8 cellular contexts compared by ENCODE assay signal in the genomic region with DNA sequence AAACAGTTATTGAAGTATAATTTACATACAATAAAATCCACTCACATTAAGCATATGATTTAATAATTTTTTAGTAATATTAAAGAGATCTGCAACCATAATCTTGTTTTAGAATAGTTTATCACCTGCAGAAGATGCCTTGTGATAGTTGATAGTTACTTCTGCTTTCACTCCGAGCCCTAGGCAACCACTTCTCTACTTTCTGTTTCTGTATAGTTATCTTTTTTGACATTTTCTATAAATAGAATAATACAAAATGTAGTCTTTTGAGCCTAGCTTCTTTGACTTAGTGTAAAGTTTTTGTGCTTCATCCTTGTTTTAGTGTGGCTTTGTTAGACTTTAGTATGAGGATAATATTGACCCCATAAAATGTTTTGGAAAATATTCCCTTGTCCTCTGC.
DNase-seq lines count a peak whose midpoint lies in the region; ATAC-seq and TF ChIP-seq lines count a peak whose summit lies in the region.

No MANE protein-coding gene starts in this region.

- no peaks in the 10 kb centered on the region for H3K4me1 ChIP-seq in osteoblast (ENCODE audit: insufficient read depth, low read length)

- peaks cover 7% of the 10 kb centered on the region for H3K4me1 Mint-ChIP-seq in activated CD8-positive, alpha-beta T cell treated with anti-CD3 and anti-CD28 coated beads, Interleukin-2, amount 10 ng/mL, durations not matched to agents 7 days and 5 days (ENCODE audit: low read depth)

- peaks cover 1% of the 10 kb centered on the region for H3K9me3 ChIP-seq in osteoblast (ENCODE audit: low read depth, low read length)

- H3K9me3 Mint-ChIP-seq in activated CD8-positive, alpha-beta T cell treated with anti-CD3 and anti-CD28 coated beads, Interleukin-2, amount 10 ng/mL, durations not matched to agents 7 days and 5 days (ENCODE audit: insufficient read depth) = peaks cover 17% of the 10 kb centered on the region

- H3K27me3 Mint-ChIP-seq in activated CD8-positive, alpha-beta T cell treated with anti-CD3 and anti-CD28 coated beads, Interleukin-2, amount 10 ng/mL, durations not matched to agents 7 days and 5 days (ENCODE audit: low read depth) = no peaks in the 10 kb centered on the region

- no peak for TF ChIP-seq CTCF in osteoblast (IDR thresholded peaks at IDR 0.05; ENCODE audit: extremely low read depth, low read depth, low read length)

- no peaks in the 10 kb centered on the region for H3K27me3 ChIP-seq in osteoblast (ENCODE audit: insufficient read depth, low read length)

- no peaks in the 10 kb centered on the region for H4K20me1 ChIP-seq in osteoblast (ENCODE audit: insufficient read depth, low read length)

- H3K36me3 ChIP-seq in osteoblast (ENCODE audit: insufficient read depth, low read length) = peaks cover 5% of the 10 kb centered on the region

- no peak overlapping the region for H2AFZ ChIP-seq in osteoblast (ENCODE audit: low read length)

- no peak overlapping the region for H3K4me3 ChIP-seq in osteoblast (ENCODE audit: insufficient read depth, low read length)

- no peak overlapping the region for H3K4me2 ChIP-seq in osteoblast (ENCODE audit: insufficient read depth, low read length)

- CTCF ChIA-PET in activated CD8-positive, alpha-beta T cell treated with anti-CD3 and anti-CD28 coated beads, Interleukin-2, amount 10 ng/mL, durations not matched to agents 7 days and 5 days (lab: Charles Lee) = no interaction called here

- DNase-seq in osteoblast (ENCODE audit: insufficient read length, low spot score, missing footprints) (peak; percentile 34), NCI-H774 (lab: John Stamatoyannopoulos, UW) (no peak), SHP77 (lab: John Stamatoyannopoulos, UW) (no peak), occipital lobe (lab: John Stamatoyannopoulos, UW) (no peak)
- DNase-seq in activated CD8-positive, alpha-beta T cell treated with anti-CD3 and anti-CD28 coated beads, Interleukin-2, amount 10 ng/mL, durations not matched to agents 7 days and 5 days = no peak

- peaks cover 5% of the 10 kb centered on the region for H3K79me2 ChIP-seq in osteoblast (ENCODE audit: insufficient read depth, low read length)

- no peak overlapping the region for H3K27ac ChIP-seq in osteoblast (ENCODE audit: low read depth, low read length)

- ATAC-seq in GM19023 (IDR thresholded peaks at IDR 0.05; ENCODE audit: unreplicated experiment) (peak; percentile 66), HG02642 (IDR thresholded peaks at IDR 0.05; ENCODE audit: poor library complexity, unreplicated experiment) (peak; percentile 85), HG03565 (IDR thresholded peaks at IDR 0.05; ENCODE audit: unreplicated experiment) (peak; percentile 98)
- no peak for ATAC-seq in activated CD8-positive, alpha-beta T cell treated with anti-CD3 and anti-CD28 coated beads, Interleukin-2, amount 10 ng/mL, durations not matched to agents 7 days and 5 days

- H3K36me3 Mint-ChIP-seq in activated CD8-positive, alpha-beta T cell treated with anti-CD3 and anti-CD28 coated beads, Interleukin-2, amount 10 ng/mL, durations not matched to agents 7 days and 5 days (ENCODE audit: low read depth) = peaks cover 16% of the 10 kb centered on the region

- no peak overlapping the region for H3K4me3 Mint-ChIP-seq in activated CD8-positive, alpha-beta T cell treated with anti-CD3 and anti-CD28 coated beads, Interleukin-2, amount 10 ng/mL, durations not matched to agents 7 days and 5 days

- POLR2A ChIA-PET in activated CD8-positive, alpha-beta T cell treated with anti-CD3 and anti-CD28 coated beads, Interleukin-2, amount 10 ng/mL, durations not matched to agents 7 days and 5 days (lab: Charles Lee) = interaction anchor here (0.5 kb wide), 1 partner anchor 373 kb away, joined by 3 read pairs; no protein-coding TSS in a partner anchor

- no peak overlapping the region for H3K27ac Mint-ChIP-seq in activated CD8-positive, alpha-beta T cell treated with anti-CD3 and anti-CD28 coated beads, Interleukin-2, amount 10 ng/mL, durations not matched to agents 7 days and 5 days
